In genomic region chr10:126302831-126303230, GRCh38 we compare ENCODE assay signal across 15 cellular contexts.
DNase-seq lines count a peak whose midpoint lies in the region; ATAC-seq and TF ChIP-seq lines count a peak whose summit lies in the region.
"Had no signal": no experiment of that assay in that cellular context is flagged by ENCODE, and none has a peak within 500 bp of the region (broad histone marks: within the 10 kb centered on the region; RNA-seq: fewer than 3 reads in every experiment).

No MANE protein-coding gene starts in this region.

- H3K36me3 Mint-ChIP-seq in stimulated activated naive B cell treated with anti-CD40 and anti-IgM and Interleukin-4, amounts not matched to agents 10 μg/mL and 1 μg/mL and 100 μg/mL, for 72 hours: no peaks in the 10 kb centered on the region
- H3K36me3 Mint-ChIP-seq: activated naive CD8-positive, alpha-beta T cell treated with anti-CD3 and anti-CD28 coated beads, Interleukin-2, amount 10 ng/mL, durations not matched to agents 7 days and 5 days had no signal

- H3K4me3 ChIP-seq in AG04449 (ENCODE audit: low read depth, low read length) (no peak overlapping the region), HFF-Myc (replicated peaks; ENCODE audit: low read depth, low read length) (no peak overlapping the region), cardiac fibroblast (replicated peaks in 1 of 2; ENCODE audit: low read depth in 2 of 2, low read length in 2 of 2) (no peak overlapping the region)
- H3K4me3 ChIP-seq: PC-9 had no signal

- no peak for ATAC-seq in omental fat pad (ENCODE audit: low FRiP score)
- no peak for ATAC-seq in HG03280 (IDR thresholded peaks at IDR 0.05; ENCODE audit: unreplicated experiment)
- no peak for ATAC-seq in stimulated activated naive B cell treated with anti-CD40 and anti-IgM and Interleukin-4, amounts not matched to agents 10 μg/mL and 1 μg/mL and 100 μg/mL, for 72 hours (replicated peaks)
- ATAC-seq: left lobe of liver had no signal

- no peak overlapping the region for H3K4me3 Mint-ChIP-seq in stimulated activated naive B cell treated with anti-CD40 and anti-IgM and Interleukin-4, amounts not matched to agents 10 μg/mL and 1 μg/mL and 100 μg/mL, for 72 hours
- H3K4me3 Mint-ChIP-seq: activated naive CD8-positive, alpha-beta T cell treated with anti-CD3 and anti-CD28 coated beads, Interleukin-2, amount 10 ng/mL, durations not matched to agents 7 days and 5 days; CD4-positive, alpha-beta T cell had no signal

- TF ChIP-seq CTCF in AG04449 (IDR thresholded peaks at IDR 0.05; ENCODE audit: insufficient read depth, low read length, missing control alignments) (peak; percentile 3), HFF-Myc (IDR thresholded peaks at IDR 0.05; ENCODE audit: low read depth, low read length, missing control alignments) (peak; percentile 17), cardiac fibroblast (IDR thresholded peaks at IDR 0.05; ENCODE audit: low read depth, low read length) (peak; percentile 14), omental fat pad (IDR thresholded peaks at IDR 0.05) (no peak)

- H3K4me1 Mint-ChIP-seq in stimulated activated naive B cell treated with anti-CD40 and anti-IgM and Interleukin-4, amounts not matched to agents 10 μg/mL and 1 μg/mL and 100 μg/mL, for 72 hours: no peaks in the 10 kb centered on the region
- H3K4me1 Mint-ChIP-seq: activated naive CD8-positive, alpha-beta T cell treated with anti-CD3 and anti-CD28 coated beads, Interleukin-2, amount 10 ng/mL, durations not matched to agents 7 days and 5 days had no signal

- H3K9me3 Mint-ChIP-seq in stimulated activated naive B cell treated with anti-CD40 and anti-IgM and Interleukin-4, amounts not matched to agents 10 μg/mL and 1 μg/mL and 100 μg/mL, for 72 hours: peaks cover 6 to 8% of the 10 kb centered on the region in 2 donors
- H3K9me3 Mint-ChIP-seq: activated naive CD8-positive, alpha-beta T cell treated with anti-CD3 and anti-CD28 coated beads, Interleukin-2, amount 10 ng/mL, durations not matched to agents 7 days and 5 days had no signal

- no peak overlapping the region for H3K27ac Mint-ChIP-seq in stimulated activated naive B cell treated with anti-CD40 and anti-IgM and Interleukin-4, amounts not matched to agents 10 μg/mL and 1 μg/mL and 100 μg/mL, for 72 hours
- H3K27ac Mint-ChIP-seq: activated naive CD8-positive, alpha-beta T cell treated with anti-CD3 and anti-CD28 coated beads, Interleukin-2, amount 10 ng/mL, durations not matched to agents 7 days and 5 days; CD4-positive, alpha-beta T cell had no signal

- no peaks in the 10 kb centered on the region for H3K27me3 Mint-ChIP-seq in stimulated activated naive B cell treated with anti-CD40 and anti-IgM and Interleukin-4, amounts not matched to agents 10 μg/mL and 1 μg/mL and 100 μg/mL, for 72 hours
- H3K27me3 Mint-ChIP-seq: activated naive CD8-positive, alpha-beta T cell treated with anti-CD3 and anti-CD28 coated beads, Interleukin-2, amount 10 ng/mL, durations not matched to agents 7 days and 5 days; CD4-positive, alpha-beta T cell had no signal

- POLR2A ChIA-PET in AG04449 (lab: Yijun Ruan, JAX): no interaction called here

- no peak for DNase-seq in AG04449 (ENCODE audit: low read depth, low spot score)
- DNase-seq in HFF-Myc (ENCODE audit: extremely low read depth, low read depth): no peak
- peak; percentile 27 to 39 for DNase-seq in cardiac fibroblast (ENCODE audit: low read depth in 2 of 2)
- peak; percentile 27 for DNase-seq in myocyte (ENCODE audit: low read depth)
- no peak for DNase-seq in omental fat pad (ENCODE audit: low spot score)
- no peak for DNase-seq in NCI-H2029 treated with DMSO at 0.1 percent for 48 hours (lab: John Stamatoyannopoulos, UW)
- no peak for DNase-seq in stimulated activated naive B cell treated with anti-CD40 and anti-IgM and Interleukin-4, amounts not matched to agents 10 μg/mL and 1 μg/mL and 100 μg/mL, for 72 hours
- DNase-seq: activated CD8-positive, alpha-beta memory T cell treated with anti-CD3 and anti-CD28 coated beads for 24 hours; activated naive CD8-positive, alpha-beta T cell treated with anti-CD3 and anti-CD28 coated beads, Interleukin-2, amount 10 ng/mL, durations not matched to agents 7 days and 5 days; CD4-positive, alpha-beta T cell; occipital lobe; PC-9; T-helper 9 cell had no signal

- CTCF ChIA-PET in AG04449 (lab: Yijun Ruan, JAX): interaction anchor here (1.3 to 3.1 kb wide), 5 partner anchors 10 to 368 kb away, joined by 4 to 14 read pairs (median 5); no protein-coding TSS in a partner anchor

Comparison
In these comparisons a context has a peak if more than half of its experiments do, and no peak if none do; other contexts are left out.
1. DNase-seq: peak in cardiac fibroblast (2 of 2) and myocyte (single experiment); none in AG04449 (single experiment), HFF-Myc (single experiment), omental fat pad (single experiment), NCI-H2029 treated with DMSO at 0.1 percent for 48 hours (single experiment) and stimulated activated naive B cell treated with anti-CD40 and anti-IgM and Interleukin-4, amounts not matched to agents 10 μg/mL and 1 μg/mL and 100 μg/mL, for 72 hours (single experiment).
2. CTCF ChIP-seq: peak in AG04449 (single experiment), HFF-Myc (single experiment) and cardiac fibroblast (single experiment); none in omental fat pad (0 of 3).